Comparison of ENCODE assay signal across 19 cellular contexts in genomic region chr14:80325112-80325511, GRCh38.
DNase-seq lines count a peak whose midpoint lies in the region; ATAC-seq and TF ChIP-seq lines count a peak whose summit lies in the region.
"Had no signal": no experiment of that assay in that cellular context is flagged by ENCODE, and none has a peak within 500 bp of the region (broad histone marks: within the 10 kb centered on the region; RNA-seq: fewer than 3 reads in every experiment).

No MANE protein-coding gene starts in this region.

- POLR2A ChIA-PET in IMR-90 (lab: Charles Lee; ENCODE audit: unreplicated experiment), result no interaction called here

- in situ Hi-C loops in IMR-90 (cut with MboI; ENCODE audit: low sequenced_read_pairs), result no loop called here

- TF ChIP-seq EP300 in gastroesophageal sphincter (IDR thresholded peaks at IDR 0.05), result no peak

- no peaks in the 10 kb centered on the region for H3K36me3 ChIP-seq in IMR-90 (ENCODE audit: control insufficient read depth, insufficient read depth, low read length)
- no peaks in the 10 kb centered on the region for H3K36me3 ChIP-seq in gastroesophageal sphincter
- no peaks in the 10 kb centered on the region for H3K36me3 ChIP-seq in thyroid gland
- H3K36me3 ChIP-seq in right lobe of liver, result no peaks in the 10 kb centered on the region

- H2AK5ac ChIP-seq in IMR-90 (ENCODE audit: low read depth, low read length), result no peak overlapping the region

- no peak overlapping the region for H3K4ac ChIP-seq in IMR-90 (ENCODE audit: low read depth, low read length)

- no peak overlapping the region for H3K18ac ChIP-seq in IMR-90 (ENCODE audit: low read depth, low read length)

- H3K79me1 ChIP-seq in IMR-90 (ENCODE audit: low read depth in 1 of 2, low read length in 2 of 2), result no peaks in the 10 kb centered on the region

- no peak overlapping the region for H3K23ac ChIP-seq in IMR-90 (ENCODE audit: low read depth, low read length)

- H3K27me3 ChIP-seq in IMR-90 (ENCODE audit: control insufficient read depth, insufficient read depth, low read length), result no peaks in the 10 kb centered on the region
- H3K27me3 ChIP-seq in gastroesophageal sphincter, result no peaks in the 10 kb centered on the region
- H3K27me3 ChIP-seq in thyroid gland, result no peaks in the 10 kb centered on the region
- no peaks in the 10 kb centered on the region for H3K27me3 ChIP-seq in right lobe of liver

- no peak overlapping the region for H2BK15ac ChIP-seq in IMR-90 (ENCODE audit: low read depth, low read length)

- H4K20me1 ChIP-seq in IMR-90 (ENCODE audit: insufficient read depth, low read length), result no peaks in the 10 kb centered on the region

- H2AK9ac ChIP-seq in IMR-90 (replicated peaks; ENCODE audit: low read depth, low read length, poor library complexity), result no peak overlapping the region

- DNase-seq in IMR-90, result no peak
- peak; percentile 7 to 18 for DNase-seq in thyroid gland
- DNase-seq in inferior parietal cortex (ENCODE audit: extremely low spot score), result no peak
- DNase-seq in effector CD4-positive, alpha-beta T cell, result no peak
- DNase-seq in right lobe of liver, result no peak
- DNase-seq: 8988T; C1 segment of cervical spinal cord; Calu3; CD4-positive, alpha-beta memory T cell; COR-L47; DMS79 treated with DMSO at 0.1 percent for 48 hours; GDM1; GM23248; H9 had no signal

- 0 out of 2 replicates have a peak overlapping the region, but pooled peaks have one; percentile 12 for H2BK120ac ChIP-seq in IMR-90 (ENCODE audit: low read depth, low read length)

- peaks cover 3% of the 10 kb centered on the region for H3K4me1 ChIP-seq in IMR-90 (ENCODE audit: control insufficient read depth, insufficient read depth, low read length)
- peaks cover 0 to 48% (median 28%) of the 10 kb centered on the region in 3 donors for H3K4me1 ChIP-seq in gastroesophageal sphincter
- peaks cover 0 to 10% of the 10 kb centered on the region in 2 donors for H3K4me1 ChIP-seq in thyroid gland
- no peaks in the 10 kb centered on the region for H3K4me1 ChIP-seq in right lobe of liver
- H3K4me1 ChIP-seq: A549 had no signal

- intact Hi-C loops in IMR-90 (cut with micrococcal nuclease) (no loop called here), thyroid gland (cut with DNase I) (no loop called here), right lobe of liver (cut with DNase I) (no loop called here)

- H3K9me1 ChIP-seq in IMR-90 (ENCODE audit: insufficient read depth, low read length), result no peaks in the 10 kb centered on the region

- no peak overlapping the region for H2AFZ ChIP-seq in IMR-90 (replicated peaks; ENCODE audit: low read length, poor library complexity)

- no peak overlapping the region for H3K4me2 ChIP-seq in IMR-90 (ENCODE audit: low read depth, low read length)
- H3K4me2 ChIP-seq: A549 had no signal

- ATAC-seq in IMR-90 (ENCODE audit: low read depth), result no peak
- ATAC-seq in gastroesophageal sphincter, result no peak
- no peak for ATAC-seq in right lobe of liver
- ATAC-seq: A549, GM12878, HCT116 had no signal

- CTCF ChIA-PET in IMR-90 (lab: Yijun Ruan, JAX), result interaction anchor here (1.2 kb wide), 1 partner anchor 19 kb away, joined by 4 read pairs; no protein-coding TSS in a partner anchor

- H4K5ac ChIP-seq in IMR-90 (ENCODE audit: low read depth, low read length), result no peak overlapping the region

- no peak for TF ChIP-seq POLR2A in IMR-90 (IDR thresholded peaks at IDR 0.05; ENCODE audit: low read depth, low read length)
- no peak for TF ChIP-seq POLR2A in gastroesophageal sphincter (IDR thresholded peaks at IDR 0.05)
- no peak for TF ChIP-seq POLR2A in thyroid gland (IDR thresholded peaks at IDR 0.05)
- no peak for TF ChIP-seq POLR2A in right lobe of liver (IDR thresholded peaks at IDR 0.05)

- peaks cover 2% of the 10 kb centered on the region; the same call in 1 of the 2 replicates for H3K9me3 ChIP-seq in IMR-90 (ENCODE audit: control insufficient read depth, insufficient read depth, low read length)
- peaks cover 0 to 5% (median 0%) of the 10 kb centered on the region in 3 donors for H3K9me3 ChIP-seq in gastroesophageal sphincter
- no peaks in the 10 kb centered on the region for H3K9me3 ChIP-seq in thyroid gland
- H3K9me3 ChIP-seq in right lobe of liver, result no peaks in the 10 kb centered on the region
- H3K9me3 ChIP-seq: A549 had no signal

- WGBS in IMR-90 (ENCODE audit: extremely low coverage in 2 of 2, insufficient read length in 1 of 2), 2 experiments, result 83% methylated on average over 4 of the region's 6 CpGs; no CpG with 5 or more reads in 1 of the 2 experiments
- 61 to 92% methylated on average over 4 to 6 of the region's 6 CpGs for WGBS in gastroesophageal sphincter (ENCODE audit: low coverage in 1 of 2), 2 donors
- 70 to 73% methylated on average over 6 of the region's 6 CpGs for WGBS in thyroid gland, 2 donors
- 82% methylated on average over 6 of the region's 6 CpGs for WGBS in right lobe of liver (ENCODE audit: insufficient coverage, low coverage, low lambda C conversion rate, missing lambda C conversion rate)

- H3K27ac ChIP-seq in IMR-90 (ENCODE audit: insufficient read depth, low read length), result no peak overlapping the region
- H3K27ac ChIP-seq in VCaP, result peak overlapping the region; percentile 88
- H3K27ac ChIP-seq in gastroesophageal sphincter, result peak overlapping the region; percentile 21 to 61 (median 37)
- H3K27ac ChIP-seq in thyroid gland, result no peak overlapping the region
- no peak overlapping the region for H3K27ac ChIP-seq in right lobe of liver
- H3K27ac ChIP-seq: A549, GM23248 had no signal

- 0 out of 2 replicates have a peak overlapping the region, but pooled peaks have one; percentile 33 for H2BK20ac ChIP-seq in IMR-90 (ENCODE audit: low read depth, low read length)

- no TSS peak for BruUV-seq in IMR-90 (replicated peaks; lab: Mats Ljungman, UMichigan)

- no peak overlapping the region for H3K56ac ChIP-seq in IMR-90 (ENCODE audit: extremely low read depth, insufficient read depth, low read length)

- H4K8ac ChIP-seq in IMR-90 (ENCODE audit: low read depth in 2 of 2, low read length in 2 of 2), result no peak overlapping the region

- no peak for TF ChIP-seq CTCF in IMR-90 (conservative IDR thresholded peaks at IDR 0.05; ENCODE audit: low read depth, low read length)
- no peak for TF ChIP-seq CTCF in VCaP (conservative IDR thresholded peaks at IDR 0.05)
- no peak for TF ChIP-seq CTCF in gastroesophageal sphincter (IDR thresholded peaks at IDR 0.05)
- TF ChIP-seq CTCF in thyroid gland (IDR thresholded peaks at IDR 0.05), result no peak
- TF ChIP-seq CTCF in right lobe of liver (IDR thresholded peaks at IDR 0.05), result no peak

- dilution Hi-C loops in IMR-90 (cut with HindIII; ENCODE audit: low sequenced_read_pairs, unreplicated experiment), result no loop called here

- H2BK5ac ChIP-seq in IMR-90 (ENCODE audit: low read depth, low read length, poor library complexity, severe bottlenecking), result no peak overlapping the region

- H3K14ac ChIP-seq in IMR-90 (replicated peaks; ENCODE audit: low read depth, low read length), result no peak overlapping the region

- no peak overlapping the region for H4K91ac ChIP-seq in IMR-90 (ENCODE audit: insufficient read depth, low read depth, low read length)

- H3K4me3 ChIP-seq in IMR-90 (ENCODE audit: insufficient read depth, low read depth, low read length), result no peak overlapping the region
- H3K4me3 ChIP-seq in gastroesophageal sphincter, result no peak overlapping the region
- no peak overlapping the region for H3K4me3 ChIP-seq in thyroid gland (replicated peaks in 1 of 3)
- H3K4me3 ChIP-seq in right lobe of liver, result no peak overlapping the region
- H3K4me3 ChIP-seq: A549, GM12878, GM23248 had no signal

- H3K9ac ChIP-seq in IMR-90 (ENCODE audit: low read depth, low read length), result no peak overlapping the region
- H3K9ac ChIP-seq: GM23248 had no signal

- TF ChIP-seq RAD21 in IMR-90 (IDR thresholded peaks at IDR 0.05; ENCODE audit: low read length), result no peak

TF ChIP-seq in IMR-90, 13 proteins besides CTCF, POLR2A, EP300 and RAD21:
- TF ChIP-seq SMC3 (IDR thresholded peaks at IDR 0.05; ENCODE audit: low read depth, low read length) (no peak), MAZ (IDR thresholded peaks at IDR 0.05; ENCODE audit: borderline replicate concordance, low read depth, low read length) (no peak), NFE2L2 (IDR thresholded peaks at IDR 0.05; ENCODE audit: low read depth, low read length) (no peak), ELK1 (IDR thresholded peaks at IDR 0.05; ENCODE audit: borderline replicate concordance, low read depth, low read length) (no peak), CHD1 (IDR thresholded peaks at IDR 0.05; ENCODE audit: low read depth, low read length) (no peak), USF2 (IDR thresholded peaks at IDR 0.05; ENCODE audit: low read depth, low read length) (no peak), FOS (IDR thresholded peaks at IDR 0.05; ENCODE audit: low read depth, low read length) (no peak), MAFK (IDR thresholded peaks at IDR 0.05; ENCODE audit: low read depth, low read length) (no peak), CEBPB (IDR thresholded peaks at IDR 0.05; ENCODE audit: low read depth, low read length) (no peak), MXI1 (IDR thresholded peaks at IDR 0.05; ENCODE audit: borderline replicate concordance, low read depth, low read length) (no peak), RFX5 (IDR thresholded peaks at IDR 0.05; ENCODE audit: low read depth, low read length) (no peak), RCOR1 (IDR thresholded peaks at IDR 0.05; ENCODE audit: insufficient replicate concordance, low read length) (no peak), BHLHE40 (IDR thresholded peaks at IDR 0.05; ENCODE audit: low read depth, low read length) (no peak)

Comparison
In these comparisons a context has a peak if more than half of its experiments do, and no peak if none do; other contexts are left out.
1. DNase-seq: peak in thyroid gland (2 of 2); none in IMR-90 (single experiment), inferior parietal cortex (single experiment), effector CD4-positive, alpha-beta T cell (single experiment) and right lobe of liver (0 of 3).
2. H3K27ac ChIP-seq: peak in VCaP (single experiment) and gastroesophageal sphincter (4 of 4); none in IMR-90 (single experiment), thyroid gland (0 of 3) and right lobe of liver (0 of 3).